ENCODE assay signal across 2 cellular contexts in genomic region chr13:97979556-97979955, GRCh38.
TF ChIP-seq lines count a peak whose summit lies in the region.

No MANE protein-coding gene starts in this region.

TF ChIP-seq in HEK293, 187 proteins besides CTCF, POLR2A, EP300 and RAD21 (continued from another document):
- TF ChIP-seq ZNF26 (tag by site-specific recombination; IDR thresholded peaks at IDR 0.05) (no peak), HOXD13 (CRISPR knock-in tag; IDR thresholded peaks at IDR 0.05; ENCODE audit: borderline replicate concordance) (no peak), ZNF121 (tag by site-specific recombination; IDR thresholded peaks at IDR 0.05) (peak; percentile 82), GLIS1 (tag by site-specific recombination; IDR thresholded peaks at IDR 0.05) (no peak), PATZ1 (tag by site-specific recombination; IDR thresholded peaks at IDR 0.05) (no peak)

TF ChIP-seq in WTC11, 78 proteins besides CTCF, POLR2A, EP300 and RAD21 (continued from another document):
- TF ChIP-seq, protein P1, sequence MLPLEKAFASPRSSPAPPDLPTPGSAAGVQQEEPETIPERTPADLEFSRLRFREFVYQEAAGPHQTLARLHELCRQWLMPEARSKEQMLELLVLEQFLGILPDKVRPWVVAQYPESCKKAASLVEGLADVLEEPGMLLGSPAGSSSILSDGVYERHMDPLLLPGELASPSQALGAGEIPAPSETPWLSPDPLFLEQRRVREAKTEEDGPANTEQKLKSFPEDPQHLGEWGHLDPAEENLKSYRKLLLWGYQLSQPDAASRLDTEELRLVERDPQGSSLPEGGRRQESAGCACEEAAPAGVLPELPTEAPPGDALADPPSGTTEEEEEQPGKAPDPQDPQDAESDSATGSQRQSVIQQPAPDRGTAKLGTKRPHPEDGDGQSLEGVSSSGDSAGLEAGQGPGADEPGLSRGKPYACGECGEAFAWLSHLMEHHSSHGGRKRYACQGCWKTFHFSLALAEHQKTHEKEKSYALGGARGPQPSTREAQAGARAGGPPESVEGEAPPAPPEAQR (CRISPR knock-in tag; IDR thresholded peaks at IDR 0.05) = no peak
- no peak for TF ChIP-seq TCF7 (CRISPR knock-in tag; IDR thresholded peaks at IDR 0.05; ENCODE audit: low read depth)
